8 cellular contexts compared by ENCODE assay signal in genomic region chr11:128551641-128552335, GRCh38. TPM values are rescaled to one million over a fixed set of nuclear protein-coding genes. Genes with fewer than 3 reads are reported as not detected.
A peak's percentile ranks its signal among the peaks of the same experiment; 100 is the strongest.
DNase-seq lines count a peak whose midpoint lies in the region; ATAC-seq and TF ChIP-seq lines count a peak whose summit lies in the region.

No MANE protein-coding gene starts in this region.

- H3K36me3 ChIP-seq in GM06990 (ENCODE audit: control insufficient read depth, insufficient read depth, low read length) = no peaks in the 10 kb centered on the region

- peaks cover 74% of the 10 kb centered on the region for H3K4me1 Mint-ChIP-seq in activated naive CD8-positive, alpha-beta T cell (ENCODE audit: low read depth)
- H3K4me1 Mint-ChIP-seq in HFFc6 (ENCODE audit: low read depth) = peaks cover 23% of the 10 kb centered on the region

- ATAC-seq in GM19351 (IDR thresholded peaks at IDR 0.05; ENCODE audit: unreplicated experiment) (peak; percentile 59), HG03139 (IDR thresholded peaks at IDR 0.05; ENCODE audit: unreplicated experiment) (peak; percentile 57)

- TF ChIP-seq CTCF in GM06990 (IDR thresholded peaks at IDR 0.05; ENCODE audit: insufficient read depth, low read length, poor library complexity, severe bottlenecking) = no peak
- no peak for TF ChIP-seq CTCF in HFFc6 (IDR thresholded peaks at IDR 0.05)

- H3K36me3 Mint-ChIP-seq in activated naive CD8-positive, alpha-beta T cell = no peaks in the 10 kb centered on the region
- no peaks in the 10 kb centered on the region for H3K36me3 Mint-ChIP-seq in HFFc6 (ENCODE audit: low read depth)

- H3K27ac Mint-ChIP-seq in activated naive CD8-positive, alpha-beta T cell = peak overlapping the region; percentile 91
- H3K27ac Mint-ChIP-seq in HFFc6 = no peak overlapping the region

- H3K9me3 Mint-ChIP-seq in activated naive CD8-positive, alpha-beta T cell (ENCODE audit: low read depth) = no peaks in the 10 kb centered on the region
- H3K9me3 Mint-ChIP-seq in HFFc6 = no peaks in the 10 kb centered on the region

- H3K27me3 Mint-ChIP-seq in activated naive CD8-positive, alpha-beta T cell = no peaks in the 10 kb centered on the region
- peaks cover 4% of the 10 kb centered on the region; the same call in 1 of the 2 replicates for H3K27me3 Mint-ChIP-seq in HFFc6 (ENCODE audit: insufficient read depth)

- peak overlapping the region; percentile 57 for H3K4me3 Mint-ChIP-seq in activated naive CD8-positive, alpha-beta T cell
- H3K4me3 Mint-ChIP-seq in HFFc6 = no peak overlapping the region

- H3K27me3 ChIP-seq in GM06990 (replicated peaks; ENCODE audit: control insufficient read depth, insufficient read depth, low read length) = no peaks in the 10 kb centered on the region

- H3K4me3 ChIP-seq in GM06990 (replicated peaks; ENCODE audit: low read depth, low read length) = peak overlapping the region; percentile 5

- peak; percentile 89 for DNase-seq in GM06990 (ENCODE audit: extremely low read depth, insufficient read length)
- no peak for DNase-seq in putamen (ENCODE audit: low spot score)
- no peak for DNase-seq in superior temporal gyrus (ENCODE audit: extremely low spot score)
- DNase-seq in iPS-NIHi7 (ENCODE audit: extremely low spot score) = no peak
- DNase-seq in HFFc6 = no peak

RNA-seq across cellular contexts. Expression of gene ETS1, which starts 35.6 kb away (rescaled TPM):
- total RNA-seq in HFFc6 (2021; fragmentation: NEBNext Ultra II Directional; extraction: Animal tissue kit (Norgen Biotek cat#: 25700)) = 10 to 100 TPM; 55.2 to 78.6 (median 73.2) TPM
